In genomic region chr14:76961631-76962302, GRCh38 we compare ENCODE assay signal across 1 cellular context.
TF ChIP-seq lines count a peak whose summit lies in the region.

No MANE protein-coding gene starts in this region.

TF ChIP-seq in HepG2, 621 proteins besides CTCF, POLR2A, EP300 and RAD21 (continued from another document and continues in another):
- TF ChIP-seq PAXIP1 (CRISPR knock-in tag; conservative IDR thresholded peaks at IDR 0.05) (peak; percentile 82), ZNF737 (CRISPR knock-in tag; IDR thresholded peaks at IDR 0.05; ENCODE audit: borderline replicate concordance) (no peak), ATRX (CRISPR knock-in tag; IDR thresholded peaks at IDR 0.05; ENCODE audit: borderline replicate concordance) (no peak), SNAPC5 (CRISPR knock-in tag; IDR thresholded peaks at IDR 0.05; ENCODE audit: borderline replicate concordance) (no peak), SP5 (CRISPR knock-in tag; IDR thresholded peaks at IDR 0.05; ENCODE audit: borderline replicate concordance, low read depth) (peak; percentile 92), KDM1A (CRISPR knock-in tag; IDR thresholded peaks at IDR 0.05) (no peak), KLF12 (CRISPR knock-in tag; IDR thresholded peaks at IDR 0.05; ENCODE audit: borderline replicate concordance) (no peak), ZFX (CRISPR knock-in tag; IDR thresholded peaks at IDR 0.05; ENCODE audit: low read depth) (peak; percentile 64), NRL (CRISPR knock-in tag; IDR thresholded peaks at IDR 0.05; ENCODE audit: borderline replicate concordance) (no peak), SMAD1 (CRISPR knock-in tag; IDR thresholded peaks at IDR 0.05; ENCODE audit: borderline replicate concordance, low read depth) (no peak), ZNF691 (CRISPR knock-in tag; IDR thresholded peaks at IDR 0.05; ENCODE audit: borderline replicate concordance, low read depth) (0 out of 2 replicates have a peak, but pooled peaks have one; percentile 35), ZNF446 (CRISPR knock-in tag; IDR thresholded peaks at IDR 0.05) (no peak), ZNF205 (CRISPR knock-in tag; IDR thresholded peaks at IDR 0.05) (no peak), SRSF9 (IDR thresholded peaks at IDR 0.05; ENCODE audit: borderline replicate concordance, insufficient read depth, low read depth, low read length, poor library complexity, severe bottlenecking) (no peak), GATAD2A (CRISPR knock-in tag; IDR thresholded peaks at IDR 0.05) (peak; percentile 34), MXD3 (CRISPR knock-in tag; IDR thresholded peaks at IDR 0.05) (no peak), ZBTB34 (CRISPR knock-in tag; IDR thresholded peaks at IDR 0.05) (no peak), HBP1 (CRISPR knock-in tag; IDR thresholded peaks at IDR 0.05; ENCODE audit: low read depth) (no peak; the same call in 1 of the 2 replicates), KIAA2018 (CRISPR knock-in tag; IDR thresholded peaks at IDR 0.05; ENCODE audit: borderline replicate concordance) (no peak), ZNF776 (CRISPR knock-in tag; IDR thresholded peaks at IDR 0.05) (no peak), HES4 (CRISPR knock-in tag; IDR thresholded peaks at IDR 0.05; ENCODE audit: borderline replicate concordance) (no peak), ZNF747 (CRISPR knock-in tag; IDR thresholded peaks at IDR 0.05; ENCODE audit: borderline replicate concordance) (no peak; the same call in 1 of the 2 replicates), ZNF670 (CRISPR knock-in tag; IDR thresholded peaks at IDR 0.05; ENCODE audit: borderline replicate concordance) (no peak), CBFB (CRISPR knock-in tag; IDR thresholded peaks at IDR 0.05) (peak; percentile 40; the same call in 1 of the 2 replicates), ZSCAN21 (CRISPR knock-in tag; IDR thresholded peaks at IDR 0.05; ENCODE audit: borderline replicate concordance) (no peak), ZSCAN22 (CRISPR knock-in tag; IDR thresholded peaks at IDR 0.05) (no peak), IRF1 (CRISPR knock-in tag; IDR thresholded peaks at IDR 0.05; ENCODE audit: low read depth) (peak; percentile 98), ZNF451 (CRISPR knock-in tag; IDR thresholded peaks at IDR 0.05) (no peak), ZMAT5 (CRISPR knock-in tag; IDR thresholded peaks at IDR 0.05; ENCODE audit: borderline replicate concordance, low read depth) (no peak), ZNF335 (CRISPR knock-in tag; IDR thresholded peaks at IDR 0.05) (0 out of 2 replicates have a peak, but pooled peaks have one; percentile 23), ARID4A (CRISPR knock-in tag; IDR thresholded peaks at IDR 0.05; ENCODE audit: borderline replicate concordance) (peak; percentile 58; the same call in 1 of the 2 replicates), DBP (CRISPR knock-in tag; IDR thresholded peaks at IDR 0.05; ENCODE audit: not compliant biosample characterization) (no peak), HNRNPH1 (optimal IDR thresholded peaks at IDR 0.05; ENCODE audit: low read depth, low read length) (no peak), ATF7-NPFF (CRISPR knock-in tag; IDR thresholded peaks at IDR 0.05; ENCODE audit: low read depth) (no peak)
